ENCODE assay signal across 1 cellular context in genomic region chr16:11670171-11671131, GRCh38.
A peak's percentile ranks its signal among the peaks of the same experiment; 100 is the strongest.
TF ChIP-seq lines count a peak whose summit lies in the region.

No MANE protein-coding gene starts in this region.

TF ChIP-seq in GM12878, 131 proteins besides CTCF, POLR2A, EP300 and RAD21 (continued from another document):
- TF ChIP-seq ZNF687 (IDR thresholded peaks at IDR 0.05) (peak; percentile 66), CREM (IDR thresholded peaks at IDR 0.05; ENCODE audit: low read depth) (peak; percentile 93), EGR1 (IDR thresholded peaks at IDR 0.05; ENCODE audit: borderline replicate concordance in 1 of 2, low read depth in 2 of 2, low read length in 2 of 2) (peak in 1 of 2 experiments; percentile 32; a peak in 1 of 3 replicates), NR2F1 (conservative IDR thresholded peaks at IDR 0.05) (peak; percentile 79), ETV6 (conservative IDR thresholded peaks at IDR 0.05 in 1 of 2, IDR thresholded peaks at IDR 0.05 in 1 of 2; ENCODE audit: borderline replicate concordance in 1 of 2, low read depth in 1 of 2) (peak in 1 of 2 experiments; percentile 76; a peak in 2 of 4 replicates), ZNF622 (IDR thresholded peaks at IDR 0.05) (no peak), CREB1 (IDR thresholded peaks at IDR 0.05; ENCODE audit: low read depth) (peak; percentile 92), NBN (IDR thresholded peaks at IDR 0.05) (0 out of 2 replicates have a peak, but pooled peaks have one; percentile 16), ZBTB40 (IDR thresholded peaks at IDR 0.05; ENCODE audit: borderline replicate concordance) (0 out of 2 replicates have a peak, but pooled peaks have one; percentile 10), BCL3 (IDR thresholded peaks at IDR 0.05; ENCODE audit: borderline replicate concordance, insufficient read depth, low read depth, low read length, poor library complexity, severe bottlenecking) (peak; percentile 36), ATF7 (IDR thresholded peaks at IDR 0.05; ENCODE audit: low read depth) (peak; percentile 92), SPI1 (IDR thresholded peaks at IDR 0.05; ENCODE audit: borderline replicate concordance, insufficient read depth, low read depth, low read length) (peak; percentile 36; the same call in 1 of the 2 replicates), RUNX3 (IDR thresholded peaks at IDR 0.05; ENCODE audit: low read length) (peak; percentile 80), PAX8 (IDR thresholded peaks at IDR 0.05) (no peak), NKRF (conservative IDR thresholded peaks at IDR 0.05) (0 out of 2 replicates have a peak, but pooled peaks have one; percentile 20), PAX5 (IDR thresholded peaks at IDR 0.05; ENCODE audit: borderline replicate concordance, low read depth, low read length) (peak; percentile 18; the same call in 1 of the 2 replicates)
